Comparison of ENCODE assay signal across 9 cellular contexts in the genomic region with DNA sequence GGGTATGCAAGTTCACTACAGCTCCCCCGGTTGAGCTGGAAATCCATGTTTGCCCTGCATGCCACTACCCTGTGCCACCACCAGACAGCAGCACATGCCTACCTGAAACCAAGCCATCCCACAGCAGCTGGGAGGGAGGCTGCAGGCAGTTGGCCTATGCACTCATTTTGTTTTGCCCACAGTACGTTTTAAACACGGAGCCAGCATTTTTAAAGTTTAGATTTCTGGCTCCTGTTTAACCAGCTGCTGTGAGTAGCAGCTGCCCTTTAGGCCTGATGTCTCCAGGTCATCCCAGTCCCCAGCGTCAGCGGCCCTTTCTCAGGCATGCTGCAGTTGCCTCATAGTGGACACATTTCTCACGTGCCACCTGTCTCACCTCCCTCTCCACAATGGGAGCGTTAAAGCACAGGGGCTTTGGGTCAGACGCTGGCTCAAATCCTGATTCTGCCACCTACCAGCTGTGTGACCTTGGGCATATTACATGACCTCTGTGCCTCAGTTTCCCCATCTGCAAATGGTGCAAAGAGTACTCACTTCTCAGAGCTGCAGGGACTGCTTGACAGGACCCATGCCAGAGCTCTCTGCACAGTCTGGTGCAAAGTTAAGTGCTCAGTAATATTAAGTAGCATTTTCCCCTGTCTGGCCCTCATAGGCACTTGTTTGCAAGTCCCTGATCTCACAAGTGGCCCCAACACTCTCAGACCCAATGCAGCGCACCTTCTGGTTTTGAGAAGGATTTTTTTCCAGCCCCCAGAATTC. TPM values are rescaled to one million over a fixed set of nuclear protein-coding genes. Genes with fewer than 3 reads are reported as not detected.
DNase-seq lines count a peak whose midpoint lies in the region; ATAC-seq and TF ChIP-seq lines count a peak whose summit lies in the region.
"Had no signal": no experiment of that assay in that cellular context is flagged by ENCODE, and none has a peak within 500 bp of the region (broad histone marks: within the 10 kb centered on the region; RNA-seq: fewer than 3 reads in every experiment).

No MANE protein-coding gene starts in this region.

- H3K27ac Mint-ChIP-seq in HFFc6: no peak overlapping the region
- H3K27ac Mint-ChIP-seq in effector memory CD8-positive, alpha-beta T cell: peak overlapping the region in 1 of 2 donors; percentile 41
- H3K27ac Mint-ChIP-seq: stimulated activated naive CD8-positive, alpha-beta T cell treated with anti-CD3 and anti-CD28 coated beads, Interleukin-15, Interleukin-2, amounts not matched to agents 100 ng/mL and 50 ng/mL, for 24 hours had no signal

- peak; percentile 57 for DNase-seq in HFFc6
- DNase-seq in NCI-H526 treated with DMSO at 0.1 percent for 48 hours (lab: John Stamatoyannopoulos, UW): peak; percentile 61
- peak; percentile 52 to 59 for DNase-seq in activated CD4-positive, alpha-beta T cell treated with anti-CD3 and anti-CD28 coated beads, Interleukin-2, amount 50 U/mL, for 48 hours
- DNase-seq in effector memory CD8-positive, alpha-beta T cell: peak; percentile 49 to 54 (median 49)
- peak; percentile 40 for DNase-seq in middle frontal gyrus (ENCODE audit: extremely low spot score, low spot score)
- peak; percentile 42 to 76 (median 60) for DNase-seq in stimulated activated naive CD4-positive, alpha-beta T cell (lab: John Stamatoyannopoulos, UW)
- DNase-seq in GOT3 (lab: John Stamatoyannopoulos, UW): no peak

- H3K4me3 Mint-ChIP-seq in HFFc6: no peak overlapping the region
- H3K4me3 Mint-ChIP-seq in effector memory CD8-positive, alpha-beta T cell: no peak overlapping the region
- H3K4me3 Mint-ChIP-seq: stimulated activated naive CD8-positive, alpha-beta T cell treated with anti-CD3 and anti-CD28 coated beads, Interleukin-15, Interleukin-2, amounts not matched to agents 100 ng/mL and 50 ng/mL, for 24 hours had no signal

- peaks cover 27% of the 10 kb centered on the region for H3K4me1 Mint-ChIP-seq in HFFc6 (ENCODE audit: low read depth)
- peaks cover 7 to 9% of the 10 kb centered on the region in 2 donors for H3K4me1 Mint-ChIP-seq in effector memory CD8-positive, alpha-beta T cell (ENCODE audit: low read depth in 2 of 2)

- H3K36me3 Mint-ChIP-seq in HFFc6 (ENCODE audit: low read depth): peaks cover 36% of the 10 kb centered on the region
- peaks cover 33% of the 10 kb centered on the region for H3K36me3 Mint-ChIP-seq in effector memory CD8-positive, alpha-beta T cell (ENCODE audit: insufficient read depth)

- peak; percentile 91 for TF ChIP-seq CTCF in C4-2B (conservative IDR thresholded peaks at IDR 0.05)
- TF ChIP-seq CTCF in HFFc6 (IDR thresholded peaks at IDR 0.05): peak; percentile 84

- H3K27ac ChIP-seq in C4-2B: no peak overlapping the region

- ATAC-seq in effector memory CD8-positive, alpha-beta T cell (replicated peaks): peak; percentile 81

- H3K27me3 Mint-ChIP-seq in HFFc6 (ENCODE audit: insufficient read depth): peaks cover 10% of the 10 kb centered on the region
- H3K27me3 Mint-ChIP-seq in effector memory CD8-positive, alpha-beta T cell: no peaks in the 10 kb centered on the region
- H3K27me3 Mint-ChIP-seq: stimulated activated naive CD8-positive, alpha-beta T cell treated with anti-CD3 and anti-CD28 coated beads, Interleukin-15, Interleukin-2, amounts not matched to agents 100 ng/mL and 50 ng/mL, for 24 hours had no signal

- H3K9me3 Mint-ChIP-seq in HFFc6: peaks cover 17% of the 10 kb centered on the region
- H3K9me3 Mint-ChIP-seq in effector memory CD8-positive, alpha-beta T cell: no peaks in the 10 kb centered on the region
- H3K9me3 Mint-ChIP-seq: stimulated activated naive CD8-positive, alpha-beta T cell treated with anti-CD3 and anti-CD28 coated beads, Interleukin-15, Interleukin-2, amounts not matched to agents 100 ng/mL and 50 ng/mL, for 24 hours had no signal

RNA-seq across cellular contexts. Expression of gene UBE2V1, which starts 8.2 kb away (rescaled TPM):
- 100 to 1,000 TPM; 192 to 242 (median 210) TPM for total RNA-seq in HFFc6 (2021; fragmentation: NEBNext Ultra II Directional; extraction: Animal tissue kit (Norgen Biotek cat#: 25700))

RNA-seq across cellular contexts. Expression of gene PEDS1, which starts 32.4 kb away (rescaled TPM):
- 10 to 100 TPM; 25.8 to 29.8 (median 27.8) TPM for total RNA-seq in HFFc6 (2021; fragmentation: NEBNext Ultra II Directional; extraction: Animal tissue kit (Norgen Biotek cat#: 25700))
